Comparison of ENCODE assay signal across 14 cellular contexts in genomic region chr14:73739174-73739898, GRCh38. TPM values are rescaled to one million over a fixed set of nuclear protein-coding genes. Genes with fewer than 3 reads are reported as not detected.
DNase-seq lines count a peak whose midpoint lies in the region; ATAC-seq, FAIRE-seq and TF ChIP-seq lines count a peak whose summit lies in the region.
"Had no signal": no experiment of that assay in that cellular context is flagged by ENCODE, and none has a peak within 500 bp of the region (broad histone marks: within the 10 kb centered on the region; RNA-seq: fewer than 3 reads in every experiment).

No MANE protein-coding gene starts in this region.

- peaks cover 0 to 61% (median 52%) of the 10 kb centered on the region in 9 donors for H3K36me3 ChIP-seq in heart left ventricle
- peaks cover 0 to 11% (median 3%) of the 10 kb centered on the region in 4 experiments; a peak in 2 of 8 replicates for H3K36me3 ChIP-seq in H1 (ENCODE audit: control insufficient read depth in 2 of 4, insufficient read depth in 4 of 4, low read length in 3 of 4)
- H3K36me3 ChIP-seq in neuronal stem cell (replicated peaks in 1 of 2; ENCODE audit: control insufficient read depth in 2 of 2, insufficient read depth in 2 of 2, low read length in 2 of 2) = peaks cover 7 to 52% of the 10 kb centered on the region in 2 donors
- no peaks in the 10 kb centered on the region for H3K36me3 ChIP-seq in uterus

- H3K9me3 ChIP-seq in heart left ventricle = no peaks in the 10 kb centered on the region
- H3K9me3 ChIP-seq in H1 (ENCODE audit: insufficient read depth in 2 of 2, low read depth in 1 of 2, low read length in 1 of 2) = no peaks in the 10 kb centered on the region
- H3K9me3 ChIP-seq in neuronal stem cell (replicated peaks in 1 of 2; ENCODE audit: control insufficient read depth in 2 of 2, insufficient read depth in 1 of 2, low read depth in 1 of 2, low read length in 2 of 2) = no peaks in the 10 kb centered on the region
- H3K9me3 ChIP-seq in uterus = no peaks in the 10 kb centered on the region

- TF ChIP-seq POLR2A in heart left ventricle (IDR thresholded peaks at IDR 0.05) (no peak), H1 (IDR thresholded peaks at IDR 0.05; ENCODE audit: control extremely low read depth in 1 of 2, low read depth in 2 of 2, low read length in 2 of 2) (no peak), uterus (IDR thresholded peaks at IDR 0.05) (no peak)

- CTCF ChIA-PET in H1 (lab: Charles Lee; ENCODE audit: partially characterized antibody) = interaction anchor here (0.6 to 11.1 kb wide), 7 partner anchors 10 to 128 kb away, joined by 3 to 198 read pairs (median 4); a partner anchor contains a TSS

- H2BK120ac ChIP-seq in H1 (replicated peaks; ENCODE audit: low read depth, low read length) (no peak overlapping the region), neuronal stem cell (ENCODE audit: low read depth, low read length) (no peak overlapping the region)

- H2BK15ac ChIP-seq in H1 (ENCODE audit: low read length) (no peak overlapping the region), neuronal stem cell (ENCODE audit: low read length) (no peak overlapping the region)

- H3K14ac ChIP-seq in H1 (ENCODE audit: insufficient read length) (no peak overlapping the region), neuronal stem cell (ENCODE audit: low read length) (peak overlapping the region; percentile 27)

- no peak overlapping the region for H3K23ac ChIP-seq in H1 (ENCODE audit: insufficient read length)
- H3K23ac ChIP-seq in neuronal stem cell (ENCODE audit: low read depth, low read length, poor library complexity) = peak overlapping the region; percentile 75

- no peak for TF ChIP-seq CTCF in heart left ventricle (IDR thresholded peaks at IDR 0.05)
- TF ChIP-seq CTCF in H1 (IDR thresholded peaks at IDR 0.05; ENCODE audit: control extremely low read depth in 1 of 3, insufficient read depth in 1 of 3, low read depth in 1 of 3, low read length in 3 of 3) = no peak
- TF ChIP-seq CTCF in uterus (IDR thresholded peaks at IDR 0.05) = no peak

- H3K4me3 ChIP-seq in heart left ventricle = no peak overlapping the region
- H3K4me3 ChIP-seq in H1 (ENCODE audit: extremely low read depth in 1 of 4, insufficient read depth in 2 of 4, low read depth in 3 of 4, low read length in 4 of 4) = no peak overlapping the region
- H3K4me3 ChIP-seq in neuronal stem cell (ENCODE audit: low read length in 2 of 2) = no peak overlapping the region
- H3K4me3 ChIP-seq in uterus = no peak overlapping the region

- H4K20me1 ChIP-seq in H1 (replicated peaks in 1 of 2; ENCODE audit: control insufficient read depth in 1 of 2, insufficient read depth in 2 of 2, low read length in 2 of 2) = peaks cover 6% of the 10 kb centered on the region in 2 experiments

- 0 out of 2 replicates have a peak overlapping the region, but pooled peaks have one; percentile 68 for H2BK5ac ChIP-seq in H1 (ENCODE audit: low read depth, low read length)
- H2BK5ac ChIP-seq in neuronal stem cell (ENCODE audit: low read length) = no peak overlapping the region

- POLR2A ChIA-PET in H1 (lab: Charles Lee; ENCODE audit: partially characterized antibody) = interaction anchor here (1.0 to 1.2 kb wide), 2 partner anchors 19 to 26 kb away, joined by 3 read pairs; no protein-coding TSS in a partner anchor

- no peak for FAIRE-seq in H1 (lab: Jason Lieb, UNC)

- H3K23me2 ChIP-seq in H1 (ENCODE audit: low read depth, low read length) = no peaks in the 10 kb centered on the region

- H3K4ac ChIP-seq in H1 (replicated peaks; ENCODE audit: insufficient read length, low read depth, low read length) (no peak overlapping the region), neuronal stem cell (ENCODE audit: low read length) (no peak overlapping the region)

- no peak overlapping the region for H4K5ac ChIP-seq in H1 (ENCODE audit: insufficient read length, low read depth, low read length)

- H2BK20ac ChIP-seq in H1 (ENCODE audit: low read length) = no peak overlapping the region

- H4K8ac ChIP-seq in H1 (ENCODE audit: extremely low read depth, insufficient read depth, low read length) (peak overlapping the region; percentile 22; the same call in 1 of the 2 replicates), neuronal stem cell (ENCODE audit: low read depth, low read length) (no peak overlapping the region)

- H3K27me3 ChIP-seq in heart left ventricle = no peaks in the 10 kb centered on the region
- no peaks in the 10 kb centered on the region for H3K27me3 ChIP-seq in H1 (replicated peaks in 1 of 4; ENCODE audit: control insufficient read depth in 3 of 4, extremely low read depth in 1 of 4, insufficient read depth in 3 of 4, low read length in 3 of 4)
- H3K27me3 ChIP-seq in neuronal stem cell (ENCODE audit: control insufficient read depth in 3 of 3, insufficient read depth in 3 of 3, low read depth in 1 of 3, low read length in 3 of 3) = no peaks in the 10 kb centered on the region
- no peaks in the 10 kb centered on the region for H3K27me3 ChIP-seq in uterus

- H2AK5ac ChIP-seq in H1 (ENCODE audit: low read depth, low read length) = 0 out of 2 replicates have a peak overlapping the region, but pooled peaks have one; percentile 6
- peak overlapping the region; percentile 8 for H2AK5ac ChIP-seq in neuronal stem cell (ENCODE audit: low read depth, low read length)

- intact Hi-C loops in heart left ventricle (cut with DNase I) (no loop called here), left cardiac atrium (cut with DNase I) (loop anchor here in 1 of 2 donors (10.0 kb wide), 1 partner anchor 45 kb away; no protein-coding TSS in a partner anchor), uterus (cut with DNase I; ENCODE audit: low total_unique reads) (no loop called here)

- peaks cover 0 to 9% of the 10 kb centered on the region in 2 experiments; a peak in 1 of 4 replicates for H3K79me2 ChIP-seq in H1 (ENCODE audit: control insufficient read depth in 1 of 2, insufficient read depth in 2 of 2, low read length in 2 of 2)

- no peak overlapping the region for H3K56ac ChIP-seq in H1 (replicated peaks; ENCODE audit: insufficient read length, low read depth, low read length)

- no peak for TF ChIP-seq RAD21 in H1 (IDR thresholded peaks at IDR 0.05 in 1 of 2, conservative IDR thresholded peaks at IDR 0.05 in 1 of 2; ENCODE audit: low read depth in 2 of 2, low read length in 2 of 2)

- peaks cover 8% of the 10 kb centered on the region for H3K79me1 ChIP-seq in H1 (ENCODE audit: low read depth, low read length)
- peaks cover 7% of the 10 kb centered on the region for H3K79me1 ChIP-seq in neuronal stem cell (ENCODE audit: low read depth, low read length)

- WGBS in heart left ventricle, 4 donors = 84 to 90% (median 86%) methylated on average over 12 to 21 of the region's 21 CpGs
- WGBS in H1 (ENCODE audit: extremely low coverage in 1 of 2, insufficient coverage in 1 of 2, insufficient read length in 1 of 2, insufficient replicate concordance in 2 of 2, low coverage in 1 of 2, low lambda C conversion rate in 2 of 2, missing lambda C conversion rate in 1 of 2), 2 experiments = 88% methylated on average over 21 of the region's 21 CpGs; no CpG with 5 or more reads in 1 of the 2 experiments
- no CpG with 5 or more reads among the region's 21 CpGs for WGBS in neuronal stem cell (ENCODE audit: extremely low coverage in 2 of 2, insufficient read length in 2 of 2, insufficient replicate concordance in 1 of 2), 2 donors

- DNase-seq in heart left ventricle (peak in 1 of 5 donors; percentile 30), left cardiac atrium (no peak), H1 (ENCODE audit: low read depth in 1 of 2, low spot score in 2 of 2) (no peak), neuronal stem cell (ENCODE audit: low spot score) (no peak), uterus (no peak), NCI-H2029 treated with DMSO at 0.1 percent for 48 hours (lab: John Stamatoyannopoulos, UW) (no peak), HPDE6-E6E7 (ENCODE audit: extremely low spot score) (no peak)
- DNase-seq: activated T-cell treated with anti-CD3 and anti-CD28 coated beads, Interleukin-2, amount 50 U/mL, for 1 hour; CD4-positive, CD25-positive, alpha-beta regulatory T cell; glutamatergic neuron; NCI-H1092 treated with DMSO at 0.1 percent for 48 hours; stimulated activated CD4-positive, alpha-beta T cell treated with anti-CD3 and anti-CD28 coated beads, Interleukin-4, amount 100 ng/mL, for 4 hours; T1000 had no signal

- H3K9ac ChIP-seq in H1 (replicated peaks in 1 of 4; ENCODE audit: extremely low read depth in 1 of 4, low read depth in 3 of 4, low read length in 3 of 4) (peak overlapping the region in 1 of 4 experiments; percentile 27; a peak in 1 of 7 replicates), neuronal stem cell (ENCODE audit: low read depth, low read length, poor library complexity) (no peak overlapping the region)

- H3K4me1 ChIP-seq in heart left ventricle = peaks cover 44 to 62% (median 59%) of the 10 kb centered on the region in 12 donors
- peaks cover 4 to 34% (median 25%) of the 10 kb centered on the region in 4 experiments for H3K4me1 ChIP-seq in H1 (replicated peaks in 1 of 4; ENCODE audit: control insufficient read depth in 3 of 4, insufficient read depth in 4 of 4, low read length in 3 of 4)
- peaks cover 23 to 38% of the 10 kb centered on the region in 2 donors for H3K4me1 ChIP-seq in neuronal stem cell (ENCODE audit: control insufficient read depth in 2 of 2, insufficient read depth in 1 of 2, low read depth in 1 of 2, low read length in 2 of 2)
- peaks cover 36 to 50% of the 10 kb centered on the region in 2 donors for H3K4me1 ChIP-seq in uterus

- H4K91ac ChIP-seq in H1 (replicated peaks; ENCODE audit: insufficient read length, low read length) (no peak overlapping the region), neuronal stem cell (ENCODE audit: low read depth, low read length, poor library complexity) (no peak overlapping the region)

- no peak overlapping the region for H3K4me2 ChIP-seq in H1 (ENCODE audit: insufficient read depth in 1 of 2, low read depth in 2 of 2, low read length in 2 of 2)
- no peak overlapping the region for H3K4me2 ChIP-seq in neuronal stem cell (ENCODE audit: insufficient read depth, low read length, poor library complexity, severe bottlenecking)

- ATAC-seq in heart left ventricle (no peak), left cardiac atrium (no peak), HG03469 (IDR thresholded peaks at IDR 0.05; ENCODE audit: unreplicated experiment) (no peak)

- H3K27ac ChIP-seq in heart left ventricle (peak overlapping the region; percentile 61 to 100 (median 82)), H1 (ENCODE audit: low read depth, low read length) (no peak overlapping the region), neuronal stem cell (replicated peaks; ENCODE audit: low read length) (no peak overlapping the region), uterus (peak overlapping the region; percentile 89 to 92)

- H2BK12ac ChIP-seq in H1 (ENCODE audit: low read depth, low read length) = no peak overlapping the region
- no peak overlapping the region for H2BK12ac ChIP-seq in neuronal stem cell (ENCODE audit: low read length)

- H2AFZ ChIP-seq in H1 (ENCODE audit: low read length) (no peak overlapping the region), neuronal stem cell (ENCODE audit: low read length) (no peak overlapping the region)

- TF ChIP-seq EP300 in H1 (IDR thresholded peaks at IDR 0.05; ENCODE audit: borderline replicate concordance in 1 of 2, low read depth in 2 of 2, low read length in 2 of 2) = no peak

- H3K18ac ChIP-seq in H1 (ENCODE audit: extremely low read depth, low read length) = no peak overlapping the region
- peak overlapping the region; percentile 51 for H3K18ac ChIP-seq in neuronal stem cell (ENCODE audit: low read length)

RNA-seq across cellular contexts. Expression of gene PNMA1, which starts 25.2 kb away (rescaled TPM):
- 10 to 100 TPM; 14.5 to 32.3 (median 25.9) TPM for total RNA-seq in heart left ventricle
- 10 to 100 TPM in 1 of 2 donors, 1 to 10 TPM in 1; 7.4 to 27.3 TPM for polyA plus RNA-seq in heart left ventricle
- total RNA-seq in left cardiac atrium = 10 to 100 TPM; 25.9 to 29.6 TPM
- 52.7 and 55.1 TPM in 2 replicates for total RNA-seq in H1 (2021; fragmentation: NEBNext Ultra II Directional; extraction: Animal tissue kit (Norgen Biotek cat#: 25700))
- polyA plus RNA-seq in H1 (2011; rRNA removed) = 15.8 and 23.3 TPM in 2 replicates
- polyA plus RNA-seq in H1 (2011; cell fraction: cytosol; rRNA removed) = 23.1 TPM
- polyA plus RNA-seq in H1 (2011; cell fraction: nucleus; rRNA removed) = 16.1 TPM
- 44.2 to 49.8 TPM (median 48.1 TPM) in 4 replicates for polyA plus RNA-seq in H1 (2012, experiment 1 of 2)
- 34.1 TPM for polyA plus RNA-seq in H1 (2012, experiment 2 of 2)
- polyA plus RNA-seq in H1 (2013, experiment 1 of 2) = 29.7 TPM
- 29.0 TPM for polyA plus RNA-seq in H1 (2013, experiment 2 of 2)
- 10.0 and 14.9 TPM in 2 replicates for polyA minus RNA-seq in H1 (2011; rRNA and poly(A)+ RNA removed)
- polyA minus RNA-seq in H1 (2011; cell fraction: cytosol; rRNA and poly(A)+ RNA removed) = 14.5 TPM
- 12.4 TPM for polyA minus RNA-seq in H1 (2011; cell fraction: nucleus; rRNA and poly(A)+ RNA removed)
- polyA plus RNA-seq in neuronal stem cell (2013, experiment 1 of 2) = 48.0 TPM
- polyA plus RNA-seq in neuronal stem cell (2013, experiment 2 of 2) = 49.4 TPM
- 10 to 100 TPM; 12.6 to 58.0 (median 39.4) TPM for total RNA-seq in uterus

Comparison
In these comparisons a context has a peak if more than half of its experiments do, and no peak if none do; other contexts are left out.
1. H3K27ac ChIP-seq: peak in heart left ventricle (12 of 12) and uterus (2 of 2); none in H1 (single experiment) and neuronal stem cell (single experiment).